Comparison of ENCODE assay signal across 1 cellular context in the genomic region with DNA sequence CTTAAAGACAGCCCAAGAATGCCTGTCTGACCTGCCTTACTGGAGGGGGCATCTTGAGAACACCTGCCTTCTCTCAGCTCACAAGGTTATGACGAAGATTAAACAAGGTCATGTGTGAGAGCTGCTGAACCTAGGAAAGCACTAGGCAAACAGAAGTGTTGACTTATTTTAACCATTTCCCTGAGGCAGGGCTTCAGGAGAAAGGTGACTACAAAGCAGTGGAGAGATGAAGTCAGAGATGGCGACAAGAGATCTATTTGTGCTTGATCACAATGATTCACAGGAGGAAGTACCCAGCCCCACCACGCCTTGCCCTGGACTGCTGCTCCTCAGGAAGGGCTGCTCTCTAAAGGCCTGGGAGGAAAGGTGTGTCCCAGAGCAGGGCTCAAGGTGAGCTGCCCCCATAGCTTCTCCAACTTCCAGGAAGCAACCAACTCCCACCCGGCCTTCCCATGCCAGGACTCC.
TF ChIP-seq lines count a peak whose summit lies in the region.

No MANE protein-coding gene starts in this region.

TF ChIP-seq in HepG2, 621 proteins besides CTCF, POLR2A, EP300 and RAD21 (continued from another document):
- TF ChIP-seq, protein P1, sequence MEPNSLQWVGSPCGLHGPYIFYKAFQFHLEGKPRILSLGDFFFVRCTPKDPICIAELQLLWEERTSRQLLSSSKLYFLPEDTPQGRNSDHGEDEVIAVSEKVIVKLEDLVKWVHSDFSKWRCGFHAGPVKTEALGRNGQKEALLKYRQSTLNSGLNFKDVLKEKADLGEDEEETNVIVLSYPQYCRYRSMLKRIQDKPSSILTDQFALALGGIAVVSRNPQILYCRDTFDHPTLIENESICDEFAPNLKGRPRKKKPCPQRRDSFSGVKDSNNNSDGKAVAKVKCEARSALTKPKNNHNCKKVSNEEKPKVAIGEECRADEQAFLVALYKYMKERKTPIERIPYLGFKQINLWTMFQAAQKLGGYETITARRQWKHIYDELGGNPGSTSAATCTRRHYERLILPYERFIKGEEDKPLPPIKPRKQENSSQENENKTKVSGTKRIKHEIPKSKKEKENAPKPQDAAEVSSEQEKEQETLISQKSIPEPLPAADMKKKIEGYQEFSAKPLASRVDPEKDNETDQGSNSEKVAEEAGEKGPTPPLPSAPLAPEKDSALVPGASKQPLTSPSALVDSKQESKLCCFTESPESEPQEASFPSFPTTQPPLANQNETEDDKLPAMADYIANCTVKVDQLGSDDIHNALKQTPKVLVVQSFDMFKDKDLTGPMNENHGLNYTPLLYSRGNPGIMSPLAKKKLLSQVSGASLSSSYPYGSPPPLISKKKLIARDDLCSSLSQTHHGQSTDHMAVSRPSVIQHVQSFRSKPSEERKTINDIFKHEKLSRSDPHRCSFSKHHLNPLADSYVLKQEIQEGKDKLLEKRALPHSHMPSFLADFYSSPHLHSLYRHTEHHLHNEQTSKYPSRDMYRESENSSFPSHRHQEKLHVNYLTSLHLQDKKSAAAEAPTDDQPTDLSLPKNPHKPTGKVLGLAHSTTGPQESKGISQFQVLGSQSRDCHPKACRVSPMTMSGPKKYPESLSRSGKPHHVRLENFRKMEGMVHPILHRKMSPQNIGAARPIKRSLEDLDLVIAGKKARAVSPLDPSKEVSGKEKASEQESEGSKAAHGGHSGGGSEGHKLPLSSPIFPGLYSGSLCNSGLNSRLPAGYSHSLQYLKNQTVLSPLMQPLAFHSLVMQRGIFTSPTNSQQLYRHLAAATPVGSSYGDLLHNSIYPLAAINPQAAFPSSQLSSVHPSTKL (CRISPR knock-in tag; IDR thresholded peaks at IDR 0.05): 0 out of 2 replicates have a peak, but pooled peaks have one; percentile 14
- TF ChIP-seq ZKSCAN8 (CRISPR knock-in tag; IDR thresholded peaks at IDR 0.05; ENCODE audit: borderline replicate concordance) (no peak), NFATC3 (CRISPR knock-in tag; IDR thresholded peaks at IDR 0.05) (no peak), ZNF652 (CRISPR knock-in tag; IDR thresholded peaks at IDR 0.05; ENCODE audit: borderline replicate concordance, low read depth) (peak; percentile 91), FOXA1 (IDR thresholded peaks at IDR 0.05) (no peak), FOXA1 (CRISPR knock-in tag; IDR thresholded peaks at IDR 0.05) (peak; percentile 56), ZBTB21 (CRISPR knock-in tag; IDR thresholded peaks at IDR 0.05) (peak; percentile 82), RELA (CRISPR knock-in tag; IDR thresholded peaks at IDR 0.05) (no peak), ZNF615 (CRISPR knock-in tag; IDR thresholded peaks at IDR 0.05; ENCODE audit: borderline replicate concordance) (no peak), IKZF4 (CRISPR knock-in tag; IDR thresholded peaks at IDR 0.05; ENCODE audit: borderline replicate concordance, low read depth, not compliant biosample characterization) (no peak), TBP (CRISPR knock-in tag; IDR thresholded peaks at IDR 0.05) (no peak), ZNF282 (IDR thresholded peaks at IDR 0.05; ENCODE audit: partially characterized antibody) (no peak), FOXA3 (CRISPR knock-in tag; IDR thresholded peaks at IDR 0.05) (peak; percentile 57; the same call in 1 of the 2 replicates), FOSL2 (CRISPR knock-in tag; IDR thresholded peaks at IDR 0.05) (peak; percentile 31; the same call in 1 of the 2 replicates)
- TF ChIP-seq, protein P2, sequence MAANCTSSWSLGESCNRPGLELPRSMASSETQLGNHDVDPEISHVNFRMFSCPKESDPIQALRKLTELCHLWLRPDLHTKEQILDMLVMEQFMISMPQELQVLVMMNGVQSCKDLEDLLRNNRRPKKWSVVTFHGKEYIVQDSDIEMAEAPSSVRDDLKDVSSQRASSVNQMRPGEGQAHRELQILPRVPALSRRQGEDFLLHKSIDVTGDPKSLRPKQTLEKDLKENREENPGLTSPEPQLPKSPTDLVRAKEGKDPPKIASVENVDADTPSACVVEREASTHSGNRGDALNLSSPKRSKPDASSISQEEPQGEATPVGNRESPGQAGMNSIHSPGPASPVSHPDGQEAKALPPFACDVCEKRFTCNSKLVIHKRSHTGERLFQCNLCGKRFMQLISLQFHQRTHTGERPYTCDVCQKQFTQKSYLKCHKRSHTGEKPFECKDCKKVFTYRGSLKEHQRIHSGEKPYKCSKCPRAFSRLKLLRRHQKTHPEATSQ (CRISPR knock-in tag; IDR thresholded peaks at IDR 0.05; ENCODE audit: borderline replicate concordance): no peak
- TF ChIP-seq, protein P3, sequence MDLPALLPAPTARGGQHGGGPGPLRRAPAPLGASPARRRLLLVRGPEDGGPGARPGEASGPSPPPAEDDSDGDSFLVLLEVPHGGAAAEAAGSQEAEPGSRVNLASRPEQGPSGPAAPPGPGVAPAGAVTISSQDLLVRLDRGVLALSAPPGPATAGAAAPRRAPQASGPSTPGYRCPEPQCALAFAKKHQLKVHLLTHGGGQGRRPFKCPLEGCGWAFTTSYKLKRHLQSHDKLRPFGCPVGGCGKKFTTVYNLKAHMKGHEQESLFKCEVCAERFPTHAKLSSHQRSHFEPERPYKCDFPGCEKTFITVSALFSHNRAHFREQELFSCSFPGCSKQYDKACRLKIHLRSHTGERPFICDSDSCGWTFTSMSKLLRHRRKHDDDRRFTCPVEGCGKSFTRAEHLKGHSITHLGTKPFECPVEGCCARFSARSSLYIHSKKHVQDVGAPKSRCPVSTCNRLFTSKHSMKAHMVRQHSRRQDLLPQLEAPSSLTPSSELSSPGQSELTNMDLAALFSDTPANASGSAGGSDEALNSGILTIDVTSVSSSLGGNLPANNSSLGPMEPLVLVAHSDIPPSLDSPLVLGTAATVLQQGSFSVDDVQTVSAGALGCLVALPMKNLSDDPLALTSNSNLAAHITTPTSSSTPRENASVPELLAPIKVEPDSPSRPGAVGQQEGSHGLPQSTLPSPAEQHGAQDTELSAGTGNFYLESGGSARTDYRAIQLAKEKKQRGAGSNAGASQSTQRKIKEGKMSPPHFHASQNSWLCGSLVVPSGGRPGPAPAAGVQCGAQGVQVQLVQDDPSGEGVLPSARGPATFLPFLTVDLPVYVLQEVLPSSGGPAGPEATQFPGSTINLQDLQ (CRISPR knock-in tag; IDR thresholded peaks at IDR 0.05): no peak
- TF ChIP-seq, protein P4, sequence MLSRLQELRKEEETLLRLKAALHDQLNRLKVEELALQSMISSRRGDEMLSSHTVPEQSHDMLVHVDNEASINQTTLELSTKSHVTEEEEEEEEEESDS (CRISPR knock-in tag; IDR thresholded peaks at IDR 0.05; ENCODE audit: borderline replicate concordance): no peak
